8 cellular contexts compared by ENCODE assay signal in the genomic region with DNA sequence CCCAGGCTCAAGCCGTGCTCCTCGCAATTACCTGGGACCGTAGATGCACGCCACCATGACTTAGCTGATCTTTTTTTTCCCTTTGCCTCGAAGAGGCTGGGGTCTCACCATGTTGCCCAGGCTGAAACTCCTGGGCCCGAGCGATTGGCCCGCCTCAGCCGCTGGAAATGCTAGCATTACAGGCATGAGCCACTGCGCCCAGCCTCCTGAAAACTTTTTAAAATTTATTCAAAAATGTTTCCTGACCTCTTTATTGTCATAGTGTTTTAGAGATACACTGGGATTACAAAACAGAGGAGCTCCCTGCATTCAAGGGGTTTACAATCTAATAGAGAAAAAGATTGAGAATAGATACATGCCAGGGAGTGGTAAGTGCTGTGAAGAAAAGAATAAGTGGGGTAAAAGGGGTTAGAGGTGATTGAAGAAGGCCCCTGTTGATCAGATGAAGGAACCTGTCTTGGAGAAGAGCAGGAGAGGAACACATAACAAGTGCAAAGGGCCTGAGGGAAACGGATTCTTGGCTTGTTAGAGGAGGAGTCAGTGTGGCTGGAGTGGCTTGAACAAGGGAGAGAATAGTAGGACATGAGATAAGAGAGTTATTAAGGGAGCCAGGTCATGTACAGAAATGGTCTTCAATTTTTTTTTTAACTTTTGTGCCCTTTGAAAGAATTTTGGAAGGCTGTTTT. TPM values are rescaled to one million over a fixed set of nuclear protein-coding genes. Genes with fewer than 3 reads are reported as not detected.
DNase-seq lines count a peak whose midpoint lies in the region; ATAC-seq, FAIRE-seq and TF ChIP-seq lines count a peak whose summit lies in the region.

No MANE protein-coding gene starts in this region.

- intact Hi-C loops in GM12878 (cut with micrococcal nuclease; ENCODE audit: unreplicated experiment) = loop anchor here (5.0 kb wide), 1 partner anchor 245 kb away; the partner anchor contains the start of gene CSDE1

- H3K79me2 ChIP-seq in GM12878 (ENCODE audit: control insufficient read depth, insufficient read depth, low read length) = peaks cover 36% of the 10 kb centered on the region
- peaks cover 27% of the 10 kb centered on the region for H3K79me2 ChIP-seq in neural cell (replicated peaks; ENCODE audit: insufficient read depth, low read length)

- H3F3A ChIP-seq in neural cell (ENCODE audit: insufficient read depth, low read length, poor library complexity, severe bottlenecking) = peaks cover 3% of the 10 kb centered on the region

- peak overlapping the region; percentile 95 to 100 (median 99) for H3K4me3 Mint-ChIP-seq in CD8-positive, alpha-beta memory T cell

- H3K36me3 ChIP-seq in CD8-positive, alpha-beta memory T cell (ENCODE audit: insufficient read depth, low read length) = no peaks in the 10 kb centered on the region
- H3K36me3 ChIP-seq in HUES64 (ENCODE audit: insufficient read depth, low read length) (no peaks in the 10 kb centered on the region), GM12878 (ENCODE audit: control insufficient read depth in 2 of 2, insufficient read depth in 2 of 2, low read length in 1 of 2) (peaks cover 0 to 3% of the 10 kb centered on the region in 2 experiments; a peak in 1 of 4 replicates), neural cell (ENCODE audit: insufficient read depth, low read length) (no peaks in the 10 kb centered on the region)

- H3K9me2 ChIP-seq in neural cell (ENCODE audit: insufficient read depth, low read length) = no peaks in the 10 kb centered on the region

- no peak for TF ChIP-seq CTCF in GM12878 (IDR thresholded peaks at IDR 0.05 in 2 of 3, conservative IDR thresholded peaks at IDR 0.05 in 1 of 3; ENCODE audit: control insufficient read depth in 2 of 3, extremely low read depth in 1 of 3, insufficient read depth in 1 of 3, low read depth in 3 of 3, low read length in 3 of 3)
- TF ChIP-seq CTCF in neural cell (IDR thresholded peaks at IDR 0.05; ENCODE audit: poor library complexity, severe bottlenecking) = no peak

- H3K27ac Mint-ChIP-seq in CD8-positive, alpha-beta memory T cell = peak overlapping the region; percentile 39 to 100 (median 100)

- no peak for ATAC-seq in GM12878
- no peak for ATAC-seq in GM19324 (IDR thresholded peaks at IDR 0.05; ENCODE audit: low FRiP score, unreplicated experiment)

- no peak for TF ChIP-seq POLR2A in GM12878 (IDR thresholded peaks at IDR 0.05; ENCODE audit: low read depth, low read length)

- POLR2A ChIA-PET in CD8-positive, alpha-beta memory T cell (lab: Charles Lee) = interaction anchor here (0.7 to 3.4 kb wide), 3 partner anchors 68 to 250 kb away, joined by 3 to 25 read pairs (median 4); partner anchors contain the start of genes BCAS2 and DENND2C
- POLR2A ChIA-PET in GM12878 (lab: Charles Lee) = interaction anchor here (0.6 to 1.5 kb wide), 5 partner anchors 9 to 1915 kb away, joined by 3 to 7 read pairs (median 3); no protein-coding TSS in a partner anchor

- no peaks in the 10 kb centered on the region for H3K9me3 ChIP-seq in CD8-positive, alpha-beta memory T cell (ENCODE audit: low read length)
- H3K9me3 ChIP-seq in HUES64 (ENCODE audit: insufficient read depth, low read depth, low read length) (no peaks in the 10 kb centered on the region), GM12878 (replicated peaks; ENCODE audit: control insufficient read depth, insufficient read depth, low read length) (no peaks in the 10 kb centered on the region), neural cell (ENCODE audit: low read length) (no peaks in the 10 kb centered on the region)

- no peak for DNase-seq in CD8-positive, alpha-beta memory T cell
- no peak for DNase-seq in GM12878 (ENCODE audit: low read depth, low spot score)
- DNase-seq in NCI-H1092 (lab: John Stamatoyannopoulos, UW) = no peak
- no peak for DNase-seq in HuH-7 (ENCODE audit: low spot score)
- DNase-seq in NCI-H2227 treated with DMSO at 0.1 percent for 48 hours (lab: John Stamatoyannopoulos, UW) = no peak

- H3K27ac ChIP-seq in CD8-positive, alpha-beta memory T cell (ENCODE audit: low read depth, low read length) = peak overlapping the region; percentile 32
- no peak overlapping the region for H3K27ac ChIP-seq in HUES64 (ENCODE audit: low read depth, low read length)
- H3K27ac ChIP-seq in GM12878 (ENCODE audit: control insufficient read depth, insufficient read depth) = no peak overlapping the region
- H3K27ac ChIP-seq in neural cell (ENCODE audit: low read length) = no peak overlapping the region

- H3K27me3 Mint-ChIP-seq in CD8-positive, alpha-beta memory T cell = peaks cover 0 to 10% of the 10 kb centered on the region in 2 donors

- H3K9ac ChIP-seq in HUES64 (ENCODE audit: low read depth, low read length) = no peak overlapping the region
- H3K9ac ChIP-seq in GM12878 (ENCODE audit: control insufficient read depth, insufficient read depth, low read length) = no peak overlapping the region
- H3K9ac ChIP-seq in neural cell (ENCODE audit: low read length) = no peak overlapping the region

- H4K20me1 ChIP-seq in GM12878 (ENCODE audit: control insufficient read depth, insufficient read depth) (no peaks in the 10 kb centered on the region; the same call in 1 of the 2 replicates), neural cell (ENCODE audit: insufficient read depth) (peaks cover 12% of the 10 kb centered on the region)

- peaks cover 0 to 17% (median 0%) of the 10 kb centered on the region in 3 donors for H3K36me3 Mint-ChIP-seq in CD8-positive, alpha-beta memory T cell

- TF ChIP-seq EP300 in GM12878 (IDR thresholded peaks at IDR 0.05; ENCODE audit: borderline replicate concordance in 1 of 2, control insufficient read depth in 1 of 2, low read depth in 2 of 2, low read length in 2 of 2) (no peak), neural cell (conservative IDR thresholded peaks at IDR 0.05; ENCODE audit: poor library complexity, severe bottlenecking) (no peak)

- peaks cover 37 to 44% (median 39%) of the 10 kb centered on the region in 3 donors for H3K4me1 Mint-ChIP-seq in CD8-positive, alpha-beta memory T cell

- H3K4me1 ChIP-seq in CD8-positive, alpha-beta memory T cell (ENCODE audit: insufficient read depth, low read length) = peaks cover 31% of the 10 kb centered on the region
- peaks cover 12% of the 10 kb centered on the region for H3K4me1 ChIP-seq in HUES64 (ENCODE audit: insufficient read depth, low read length)
- peaks cover 7% of the 10 kb centered on the region; the same call in 1 of the 2 replicates for H3K4me1 ChIP-seq in GM12878 (ENCODE audit: control insufficient read depth, insufficient read depth, low read length)

- no peaks in the 10 kb centered on the region for H3K27me3 ChIP-seq in CD8-positive, alpha-beta memory T cell (ENCODE audit: insufficient read depth, low read length, poor library complexity, severe bottlenecking)
- H3K27me3 ChIP-seq in HUES64 (ENCODE audit: insufficient read depth, low read length) = no peaks in the 10 kb centered on the region
- no peaks in the 10 kb centered on the region for H3K27me3 ChIP-seq in GM12878 (replicated peaks in 1 of 2; ENCODE audit: control insufficient read depth in 2 of 2, insufficient read depth in 2 of 2, low read length in 1 of 2)
- H3K27me3 ChIP-seq in neural cell (ENCODE audit: insufficient read depth, low read depth, low read length) = no peaks in the 10 kb centered on the region

- FAIRE-seq in GM12878 (lab: Jason Lieb, UNC) = no peak

- RAD21 ChIA-PET in GM12878 (lab: Charles Lee; ENCODE audit: unreplicated experiment) = interaction anchor here (0.9 kb wide), 1 partner anchor 10 kb away, joined by 4 read pairs; no protein-coding TSS in a partner anchor

- H2AFZ ChIP-seq in GM12878 (ENCODE audit: control insufficient read depth, low read depth, low read length) (no peak overlapping the region), neural cell (ENCODE audit: low read depth, low read length) (no peak overlapping the region)

- WGBS in HUES64 = 92% methylated on average over 11 of the region's 11 CpGs
- WGBS in GM12878 (ENCODE audit: insufficient coverage, insufficient replicate concordance, low lambda C conversion rate, missing lambda C conversion rate) = 91% methylated on average over 11 of the region's 11 CpGs

- CTCF ChIA-PET in CD8-positive, alpha-beta memory T cell (lab: Charles Lee) = no interaction called here
- CTCF ChIA-PET in GM12878 (lab: Yijun Ruan, JAX) = no interaction called here

- SMC1A ChIA-PET in GM12878 (lab: Charles Lee; ENCODE audit: uncharacterized antibody, unreplicated experiment) = interaction anchor here (1.1 to 2.1 kb wide), 4 partner anchors 9 to 238 kb away, joined by 3 to 7 read pairs (median 4); no protein-coding TSS in a partner anchor

- in situ Hi-C loops in GM12878 (cut with MboI) = no loop called here

- H3K9me3 Mint-ChIP-seq in CD8-positive, alpha-beta memory T cell = no peaks in the 10 kb centered on the region

- TF ChIP-seq RAD21 in GM12878 (IDR thresholded peaks at IDR 0.05; ENCODE audit: insufficient read depth, low read depth, low read length) (no peak), neural cell (conservative IDR thresholded peaks at IDR 0.05) (no peak)

- no TSS peak for BruUV-seq in GM12878 (replicated peaks; lab: Mats Ljungman, UMichigan)

- H3K4me3 ChIP-seq in CD8-positive, alpha-beta memory T cell (ENCODE audit: low read length) = no peak overlapping the region
- H3K4me3 ChIP-seq in HUES64 (ENCODE audit: low read length) (peak overlapping the region; percentile 98; the same call in 1 of the 2 replicates), GM12878 (peak overlapping the region; percentile 67), neural cell (ENCODE audit: low read length) (peak overlapping the region; percentile 87)

- H3K4me2 ChIP-seq in GM12878 (ENCODE audit: control insufficient read depth, insufficient read depth) (peak overlapping the region; percentile 87), neural cell (ENCODE audit: low read length) (no peak overlapping the region)

RNA-seq across cellular contexts. Expression of gene TRIM33, which starts 1.7 kb away (rescaled TPM):
- total RNA-seq in CD8-positive, alpha-beta memory T cell = 10 to 100 TPM; 32.0 to 35.6 TPM
- 45.3 TPM for polyA plus RNA-seq in CD8-positive, alpha-beta memory T cell
- 29.3 TPM for polyA plus RNA-seq in HUES64 (2013, experiment 1 of 2)
- 29.6 TPM for polyA plus RNA-seq in HUES64 (2013, experiment 2 of 2)
- 126 and 127 TPM in 2 replicates for total RNA-seq in GM12878 (2013; cell fraction: nucleolus; rRNA removed)
- total RNA-seq in GM12878 (2014; rRNA removed) = 27.7 and 40.3 TPM in 2 replicates
- 28.2 and 36.1 TPM in 2 replicates for total RNA-seq in GM12878 (2014; rRNA removed; fragmentation: Illumina TruSeq; extraction: Trizol)
- 24.9 and 28.7 TPM in 2 replicates for total RNA-seq in GM12878 (2021)
- 9.1 TPM for polyA plus RNA-seq in GM12878 (2011; ENCODE audit: low read depth)
- 32.7 and 35.6 TPM in 2 replicates for polyA plus RNA-seq in GM12878 (2011; rRNA removed)
- 13.5 and 14.4 TPM in 2 replicates for polyA plus RNA-seq in GM12878 (2011; cell fraction: cytosol; rRNA removed)
- 24.8 and 28.0 TPM in 2 replicates for polyA plus RNA-seq in GM12878 (2011; cell fraction: nucleus; rRNA removed)
- 12.0 and 13.0 TPM in 2 replicates for polyA plus RNA-seq in GM12878 (2012)
- polyA plus RNA-seq in GM12878 (2014; fragmentation: Illumina TruSeq; extraction: Trizol) = 27.3 and 36.5 TPM in 2 replicates
- 10 to 100 TPM in 1 of 2 experiments, 1 to 10 TPM in 1; 9.0 to 10.6 TPM for polyA plus RNA-seq in GM12878 (2014; fragmentation: Nextera tagmentation; extraction: Ambion mirVana)
- 16.8 and 23.4 TPM in 2 replicates for polyA plus RNA-seq in GM12878 (2014; rRNA removed)
- 10 to 100 TPM; 12.8 to 16.6 TPM for polyA plus RNA-seq in GM12878 (2016; fragmentation: Nextera tagmentation; extraction: Ambion mirVana)
- polyA minus RNA-seq in GM12878 (2011; rRNA and poly(A)+ RNA removed) = 34.2 and 48.7 TPM in 2 replicates
- 15.1 and 23.7 TPM in 2 replicates for polyA minus RNA-seq in GM12878 (2011; cell fraction: cytosol; rRNA and poly(A)+ RNA removed)
- polyA minus RNA-seq in GM12878 (2011; cell fraction: nucleus; rRNA and poly(A)+ RNA removed) = 25.6 and 41.3 TPM in 2 replicates
- polyA plus RNA-seq in neural cell = 47.5 and 58.7 TPM in 2 replicates
- 167 and 186 TPM in 2 replicates for polyA minus RNA-seq in neural cell
